In the genomic region with DNA sequence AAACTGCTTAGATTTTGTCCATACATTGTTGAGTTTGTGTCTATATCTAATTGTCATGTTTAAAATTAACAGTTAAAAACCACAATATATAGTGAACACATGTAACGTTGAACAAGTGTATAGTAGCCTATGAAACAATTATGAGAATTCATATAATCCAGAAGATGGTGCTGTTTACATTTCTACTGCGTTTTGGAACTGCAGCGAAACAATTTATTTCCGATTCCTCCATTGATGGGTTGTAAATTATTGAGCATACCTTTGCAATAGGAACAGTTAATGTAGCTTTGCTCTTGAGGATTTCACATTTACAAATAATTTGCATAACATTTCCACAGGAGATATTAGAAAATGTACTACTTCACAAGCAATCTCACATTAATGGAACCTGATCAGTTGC, we compare ENCODE assay signal across 16 cellular contexts.
DNase-seq lines count a peak whose midpoint lies in the region; ATAC-seq and TF ChIP-seq lines count a peak whose summit lies in the region.
"Had no signal": no experiment of that assay in that cellular context is flagged by ENCODE, and none has a peak within 500 bp of the region (broad histone marks: within the 10 kb centered on the region; RNA-seq: fewer than 3 reads in every experiment).

No MANE protein-coding gene starts in this region.

- H3K36me3 ChIP-seq in testis (ENCODE audit: low read depth, missing control alignments): no peaks in the 10 kb centered on the region
- H3K36me3 ChIP-seq: HAP-1 had no signal

- TF ChIP-seq POLR2A in testis (IDR thresholded peaks at IDR 0.05): no peak

- H3K27me3 ChIP-seq in testis: no peaks in the 10 kb centered on the region

- no peaks in the 10 kb centered on the region for H3K4me1 ChIP-seq in testis
- H3K4me1 ChIP-seq: HAP-1 had no signal

- peak; percentile 30 for TF ChIP-seq CTCF in epithelial cell of proximal tubule (conservative IDR thresholded peaks at IDR 0.05; ENCODE audit: low read depth, low read length)
- TF ChIP-seq CTCF in testis (IDR thresholded peaks at IDR 0.05): no peak

- intact Hi-C loops in testis (cut with DNase I; ENCODE audit: low total_unique reads) (no loop called here), sciatic nerve (cut with DNase I) (loop anchor here (1.0 kb wide), 1 partner anchor 20 kb away; no protein-coding TSS in a partner anchor)

- in situ Hi-C loops in Caki2 (cut with HindIII; ENCODE audit: low pct_unique_long_range_greater_than_20kb, low sequenced_read_pairs): no loop called here

- H3K27ac ChIP-seq in testis: no peak overlapping the region
- H3K27ac ChIP-seq: skin epidermis had no signal

- 42 to 47% methylated on average over 4 of the region's 4 CpGs for WGBS in testis, 2 donors

- DNase-seq in Caki2 (ENCODE audit: low read depth) (peak; percentile 9), Kasumi-1 (lab: John Stamatoyannopoulos, UW) (peak; percentile 24 to 29), OCI-M1 (lab: John Stamatoyannopoulos, UW) (peak; percentile 62), epithelial cell of proximal tubule (ENCODE audit: low read depth) (no peak), testis (no peak), sciatic nerve (ENCODE audit: low spot score) (no peak)
- no peak for DNase-seq in activated naive CD4-positive, alpha-beta T cell treated with anti-CD3 and anti-CD28 coated beads, Interleukin-2, amount 50 U/mL, for 16 hours
- DNase-seq: activated CD4-positive, alpha-beta T cell treated with anti-CD3 and anti-CD28 coated beads, Interleukin-2, amount 10 ng/mL, durations not matched to agents 7 days and 5 days; activated T-cell treated with anti-CD3 and anti-CD28 coated beads, Interleukin-2, amount 50 U/mL, for 4 hours; amniotic stem cell; CD8-positive, alpha-beta T cell; T-helper 2 cell had no signal

- H3K4me3 ChIP-seq in epithelial cell of proximal tubule (ENCODE audit: low read depth, low read length) (no peak overlapping the region), testis (no peak overlapping the region)
- H3K4me3 ChIP-seq: HAP-1, lung, skin epidermis had no signal

- ATAC-seq in sciatic nerve (no peak), HG02623 (IDR thresholded peaks at IDR 0.05; ENCODE audit: unreplicated experiment) (no peak)
- ATAC-seq: activated T-cell treated with anti-CD3 and anti-CD28 coated beads, Interleukin-2, amount 50 U/mL, for 4 hours; CD8-positive, alpha-beta T cell had no signal

- no peaks in the 10 kb centered on the region for H3K9me3 ChIP-seq in testis
- H3K9me3 ChIP-seq: HAP-1 had no signal

Comparison
In these comparisons a context has a peak if more than half of its experiments do, and no peak if none do; other contexts are left out.
1. DNase-seq: peak in Caki2 (single experiment), Kasumi-1 (2 of 2) and OCI-M1 (single experiment); none in epithelial cell of proximal tubule (single experiment), testis (single experiment), activated naive CD4-positive, alpha-beta T cell treated with anti-CD3 and anti-CD28 coated beads, Interleukin-2, amount 50 U/mL, for 16 hours (single experiment) and sciatic nerve (single experiment).